In the genomic region with DNA sequence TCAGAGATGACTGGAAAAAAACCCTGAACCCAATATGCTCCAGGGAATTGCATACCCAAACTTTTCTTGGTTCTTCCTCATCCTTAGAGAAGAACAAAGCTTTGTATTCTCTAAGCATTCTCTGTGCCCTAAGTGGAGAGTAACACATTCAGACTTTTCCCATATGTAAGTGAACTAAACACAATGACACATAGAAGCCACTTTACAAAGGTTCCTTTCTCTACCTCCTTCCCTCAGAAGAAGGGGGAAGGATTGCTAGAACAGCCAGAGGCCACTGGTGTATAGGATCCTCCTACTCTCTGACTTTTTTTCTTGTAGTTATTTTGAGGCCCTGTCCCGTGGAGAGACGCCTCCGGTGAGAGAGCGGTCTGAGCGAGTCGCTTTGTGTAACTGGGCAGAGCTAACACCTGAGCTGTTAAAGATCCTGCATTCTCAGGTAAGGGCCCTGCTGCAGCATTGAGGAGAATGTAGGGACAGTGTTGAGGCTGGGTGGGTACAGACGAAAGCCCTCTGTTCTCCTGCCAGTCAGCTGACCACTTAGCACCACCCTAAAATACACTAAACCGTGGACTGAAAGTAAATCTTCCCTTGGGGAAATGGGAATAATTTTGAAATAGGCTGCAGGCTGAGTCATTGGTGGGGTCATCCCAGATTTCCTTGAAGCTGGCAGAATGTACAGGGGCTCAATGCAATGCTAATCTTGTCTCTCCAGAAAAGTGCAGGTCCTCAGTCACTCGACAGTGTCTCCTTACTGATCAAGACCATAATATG, we compare ENCODE assay signal across 9 cellular contexts. TPM values are rescaled to one million over a fixed set of nuclear protein-coding genes. Genes with fewer than 3 reads are reported as not detected.
"Had no signal": no experiment of that assay in that cellular context is flagged by ENCODE, and none has a peak within 500 bp of the region (broad histone marks: within the 10 kb centered on the region; RNA-seq: fewer than 3 reads in every experiment).

No MANE protein-coding gene starts in this region.

RNA-seq across cellular contexts. Expression of gene ROPN1B, which starts 6.5 kb away (rescaled TPM):
- total RNA-seq: activated CD4-positive, alpha-beta memory T cell treated with anti-CD3 and anti-CD28 coated beads, Interleukin-2, amount 10 ng/mL, durations not matched to agents 7 days and 5 days; activated CD4-positive, alpha-beta T cell treated with anti-CD3 and anti-CD28 coated beads for 36 hours; activated CD8-positive, alpha-beta memory T cell treated with anti-CD3 and anti-CD28 coated beads for 36 hours; activated naive CD8-positive, alpha-beta T cell treated with anti-CD3 and anti-CD28 coated beads for 36 hours; activated T-helper 2 cell treated with anti-CD3 and anti-CD28 coated beads, Interferon-gamma antibody, Interleukin-2, Interleukin-4, amounts not matched to agents 10 μg/mL and 5 μg/mL and 100 μg/mL, durations not matched to agents 14 hours and 24 hours and 36 hours; bronchial epithelial cell; IMR-90; SJCRH30; T-helper 1 cell treated with Interleukin-12 subunit alpha and Interleukin-12 subunit beta and Interleukin-4 antibody, amounts not matched to agents 30 ng/mL and 1 ng/mL, for 36 hours had no signal
- polyA plus RNA-seq: IMR-90 had no signal
